27 cellular contexts compared by ENCODE assay signal in genomic region chr20:59813126-59813947, GRCh38.
DNase-seq lines count a peak whose midpoint lies in the region; ATAC-seq and TF ChIP-seq lines count a peak whose summit lies in the region.
"Had no signal": no experiment of that assay in that cellular context is flagged by ENCODE, and none has a peak within 500 bp of the region (broad histone marks: within the 10 kb centered on the region; RNA-seq: fewer than 3 reads in every experiment).

No MANE protein-coding gene starts in this region.

- H3K27ac Mint-ChIP-seq in activated CD8-positive, alpha-beta T cell treated with anti-CD3 and anti-CD28 coated beads, Interleukin-2, amount 10 ng/mL, durations not matched to agents 7 days and 5 days, result no peak overlapping the region
- no peak overlapping the region for H3K27ac Mint-ChIP-seq in activated CD8-positive, alpha-beta T cell treated with anti-CD3 and anti-CD28 coated beads for 36 hours
- H3K27ac Mint-ChIP-seq: activated CD4-positive, alpha-beta T cell treated with anti-CD3 and anti-CD28 coated beads, Interleukin-2, amount 10 ng/mL, durations not matched to agents 24 days and 14 days; CD8-positive, alpha-beta T cell; memory B cell; T-helper 1 cell treated with Interleukin-12 subunit alpha and Interleukin-12 subunit beta and Interleukin-4 antibody, amounts not matched to agents 30 μg/mL and 1 μg/mL, for 36 hours had no signal

- H3K36me3 Mint-ChIP-seq in activated CD8-positive, alpha-beta T cell treated with anti-CD3 and anti-CD28 coated beads, Interleukin-2, amount 10 ng/mL, durations not matched to agents 7 days and 5 days (ENCODE audit: low read depth), result no peaks in the 10 kb centered on the region
- no peaks in the 10 kb centered on the region for H3K36me3 Mint-ChIP-seq in activated CD8-positive, alpha-beta T cell treated with anti-CD3 and anti-CD28 coated beads for 36 hours (ENCODE audit: low read depth)
- H3K36me3 Mint-ChIP-seq: CD8-positive, alpha-beta T cell; memory B cell had no signal

- peak; percentile 7 for DNase-seq in activated CD8-positive, alpha-beta T cell treated with anti-CD3 and anti-CD28 coated beads, Interleukin-2, amount 10 ng/mL, durations not matched to agents 7 days and 5 days
- DNase-seq in activated CD8-positive, alpha-beta T cell treated with anti-CD3 and anti-CD28 coated beads for 36 hours, result no peak
- DNase-seq in colonic mucosa, result peak; percentile 12
- DNase-seq in mucosa of gallbladder (ENCODE audit: low spot score), result peak; percentile 7
- DNase-seq in substantia nigra (lab: John Stamatoyannopoulos, UW), result no peak
- DNase-seq in LoVo (ENCODE audit: low spot score), result no peak
- DNase-seq in NCI-H2171 treated with DMSO at 0.1 percent for 48 hours (lab: John Stamatoyannopoulos, UW), result no peak
- DNase-seq in hippocampal formation (lab: John Stamatoyannopoulos, UW), result no peak
- DNase-seq: activated CD4-positive, alpha-beta T cell treated with anti-CD3 and anti-CD28 coated beads, Interleukin-2, amount 10 ng/mL, durations not matched to agents 24 days and 14 days; activated gamma-delta T cell treated with Interleukin-2 at 50 U/mL for 16 hours; AML-193; body of pancreas; DMS153; kidney glomerular epithelial cell; NCI-H1092; NCI-H1930; NCI-H226; NCI-H748 treated with DMSO at 0.1 percent for 48 hours; stimulated activated CD4-positive, alpha-beta T cell treated with anti-CD3 and anti-CD28 coated beads, Interleukin-4, amount 100 ng/mL, for 1 hour; stimulated activated naive CD4-positive, alpha-beta T cell; transverse colon had no signal

- H3K9ac ChIP-seq in colonic mucosa (ENCODE audit: low read depth in 2 of 2, low read length in 2 of 2), result no peak overlapping the region

- H3K4me1 Mint-ChIP-seq in activated CD8-positive, alpha-beta T cell treated with anti-CD3 and anti-CD28 coated beads, Interleukin-2, amount 10 ng/mL, durations not matched to agents 7 days and 5 days (ENCODE audit: low read depth), result no peaks in the 10 kb centered on the region
- H3K4me1 Mint-ChIP-seq in activated CD8-positive, alpha-beta T cell treated with anti-CD3 and anti-CD28 coated beads for 36 hours (ENCODE audit: low read depth), result no peaks in the 10 kb centered on the region
- H3K4me1 Mint-ChIP-seq: activated CD4-positive, alpha-beta T cell treated with anti-CD3 and anti-CD28 coated beads, Interleukin-2, amount 10 ng/mL, durations not matched to agents 24 days and 14 days; memory B cell had no signal

- no peak overlapping the region for H3K4me3 ChIP-seq in colonic mucosa
- H3K4me3 ChIP-seq: body of pancreas, SK-N-MC, transverse colon had no signal

- POLR2A ChIA-PET in activated CD8-positive, alpha-beta T cell treated with anti-CD3 and anti-CD28 coated beads, Interleukin-2, amount 10 ng/mL, durations not matched to agents 7 days and 5 days (lab: Charles Lee), result no interaction called here
- POLR2A ChIA-PET in activated CD8-positive, alpha-beta T cell treated with anti-CD3 and anti-CD28 coated beads for 36 hours (lab: Charles Lee), result no interaction called here

- H3K27me3 Mint-ChIP-seq in activated CD8-positive, alpha-beta T cell treated with anti-CD3 and anti-CD28 coated beads, Interleukin-2, amount 10 ng/mL, durations not matched to agents 7 days and 5 days (ENCODE audit: low read depth), result no peaks in the 10 kb centered on the region
- peaks cover 3% of the 10 kb centered on the region for H3K27me3 Mint-ChIP-seq in activated CD8-positive, alpha-beta T cell treated with anti-CD3 and anti-CD28 coated beads for 36 hours
- H3K27me3 Mint-ChIP-seq: activated CD4-positive, alpha-beta T cell treated with anti-CD3 and anti-CD28 coated beads, Interleukin-2, amount 10 ng/mL, durations not matched to agents 24 days and 14 days had no signal

- no peaks in the 10 kb centered on the region for H3K9me3 Mint-ChIP-seq in activated CD8-positive, alpha-beta T cell treated with anti-CD3 and anti-CD28 coated beads, Interleukin-2, amount 10 ng/mL, durations not matched to agents 7 days and 5 days (ENCODE audit: insufficient read depth)
- no peaks in the 10 kb centered on the region for H3K9me3 Mint-ChIP-seq in activated CD8-positive, alpha-beta T cell treated with anti-CD3 and anti-CD28 coated beads for 36 hours
- H3K9me3 Mint-ChIP-seq: activated CD4-positive, alpha-beta T cell treated with anti-CD3 and anti-CD28 coated beads, Interleukin-2, amount 10 ng/mL, durations not matched to agents 24 days and 14 days; CD8-positive, alpha-beta T cell; memory B cell; T-helper 1 cell treated with Interleukin-12 subunit alpha and Interleukin-12 subunit beta and Interleukin-4 antibody, amounts not matched to agents 30 μg/mL and 1 μg/mL, for 36 hours had no signal

- H3K9me3 ChIP-seq in colonic mucosa, result no peaks in the 10 kb centered on the region
- H3K9me3 ChIP-seq: body of pancreas, transverse colon had no signal

- no peaks in the 10 kb centered on the region for H3K36me3 ChIP-seq in colonic mucosa
- H3K36me3 ChIP-seq: transverse colon had no signal

- no peak overlapping the region for H3K27ac ChIP-seq in colonic mucosa
- H3K27ac ChIP-seq in substantia nigra (ENCODE audit: low read depth, low read length, poor library complexity, severe bottlenecking), result peak overlapping the region; percentile 69
- H3K27ac ChIP-seq: body of pancreas, HL-60, RWPE1, SK-N-MC, transverse colon had no signal

- no peak overlapping the region for H3K4me3 Mint-ChIP-seq in activated CD8-positive, alpha-beta T cell treated with anti-CD3 and anti-CD28 coated beads, Interleukin-2, amount 10 ng/mL, durations not matched to agents 7 days and 5 days
- no peak overlapping the region for H3K4me3 Mint-ChIP-seq in activated CD8-positive, alpha-beta T cell treated with anti-CD3 and anti-CD28 coated beads for 36 hours
- H3K4me3 Mint-ChIP-seq: activated CD4-positive, alpha-beta T cell treated with anti-CD3 and anti-CD28 coated beads, Interleukin-2, amount 10 ng/mL, durations not matched to agents 24 days and 14 days; CD8-positive, alpha-beta T cell; memory B cell; T-helper 1 cell treated with Interleukin-12 subunit alpha and Interleukin-12 subunit beta and Interleukin-4 antibody, amounts not matched to agents 30 μg/mL and 1 μg/mL, for 36 hours had no signal

- H3K27me3 ChIP-seq in colonic mucosa, result no peaks in the 10 kb centered on the region
- H3K27me3 ChIP-seq: body of pancreas, transverse colon had no signal

- ATAC-seq in activated CD8-positive, alpha-beta T cell treated with anti-CD3 and anti-CD28 coated beads, Interleukin-2, amount 10 ng/mL, durations not matched to agents 7 days and 5 days, result no peak
- ATAC-seq in activated CD8-positive, alpha-beta T cell treated with anti-CD3 and anti-CD28 coated beads for 36 hours, result no peak
- ATAC-seq: body of pancreas; CD8-positive, alpha-beta T cell had no signal

- no peaks in the 10 kb centered on the region for H3K4me1 ChIP-seq in colonic mucosa
- H3K4me1 ChIP-seq: body of pancreas, transverse colon had no signal

- TF ChIP-seq CTCF in activated CD8-positive, alpha-beta T cell treated with anti-CD3 and anti-CD28 coated beads for 36 hours (IDR thresholded peaks at IDR 0.05), result no peak
- no peak for TF ChIP-seq CTCF in colonic mucosa (IDR thresholded peaks at IDR 0.05)

- intact Hi-C loops in activated CD8-positive, alpha-beta T cell treated with anti-CD3 and anti-CD28 coated beads for 36 hours (cut with micrococcal nuclease), result no loop called here
- intact Hi-C loops in colonic mucosa (cut with DNase I), result no loop called here

- CTCF ChIA-PET in activated CD8-positive, alpha-beta T cell treated with anti-CD3 and anti-CD28 coated beads, Interleukin-2, amount 10 ng/mL, durations not matched to agents 7 days and 5 days (lab: Charles Lee), result no interaction called here
- CTCF ChIA-PET in activated CD8-positive, alpha-beta T cell treated with anti-CD3 and anti-CD28 coated beads for 36 hours (lab: Charles Lee), result no interaction called here

Comparison
In these comparisons a context has a peak if more than half of its experiments do, and no peak if none do; other contexts are left out.
1. DNase-seq: peak in activated CD8-positive, alpha-beta T cell treated with anti-CD3 and anti-CD28 coated beads, Interleukin-2, amount 10 ng/mL, durations not matched to agents 7 days and 5 days (single experiment), colonic mucosa (single experiment) and mucosa of gallbladder (single experiment); none in activated CD8-positive, alpha-beta T cell treated with anti-CD3 and anti-CD28 coated beads for 36 hours (single experiment), substantia nigra (0 of 49), LoVo (single experiment), NCI-H2171 treated with DMSO at 0.1 percent for 48 hours (single experiment) and hippocampal formation (0 of 2).